Comparison of ENCODE assay signal across 7 cellular contexts in genomic region chr2:196101325-196101981, GRCh38. TPM values are rescaled to one million over a fixed set of nuclear protein-coding genes. Genes with fewer than 3 reads are reported as not detected.
DNase-seq lines count a peak whose midpoint lies in the region; ATAC-seq, FAIRE-seq and TF ChIP-seq lines count a peak whose summit lies in the region.

No MANE protein-coding gene starts in this region.

- ATAC-seq in GM19023 (IDR thresholded peaks at IDR 0.05; ENCODE audit: unreplicated experiment) (peak; percentile 99), HG02610 (IDR thresholded peaks at IDR 0.05; ENCODE audit: unreplicated experiment) (peak; percentile 98), foreskin keratinocyte (peak; percentile 54), thoracic aorta (ENCODE audit: insufficient number of reproducible peaks, low FRiP score, low read depth) (peak; percentile 69)

- no peak overlapping the region for H3K27ac ChIP-seq in OCI-LY7 (ENCODE audit: low read depth, low read length, poor library complexity, severe bottlenecking)
- H3K27ac ChIP-seq in foreskin keratinocyte: no peak overlapping the region
- H3K27ac ChIP-seq in thoracic aorta: no peak overlapping the region

- FAIRE-seq in RCC 7860 (lab: Jason Lieb, UNC): no peak

- H3K4me1 ChIP-seq in OCI-LY7 (ENCODE audit: insufficient read depth, low read length, poor library complexity, severe bottlenecking) (peaks cover 31% of the 10 kb centered on the region), foreskin keratinocyte (no peaks in the 10 kb centered on the region), thoracic aorta (ENCODE audit: control insufficient read depth in 1 of 2, low read depth in 2 of 2) (peaks cover 0 to 3% of the 10 kb centered on the region in 2 donors)

- H2AFZ ChIP-seq in OCI-LY7 (ENCODE audit: low read length): peak overlapping the region; percentile 8; the same call in 1 of the 2 replicates

- H3K27me3 ChIP-seq in foreskin keratinocyte: no peaks in the 10 kb centered on the region
- no peaks in the 10 kb centered on the region for H3K27me3 ChIP-seq in thoracic aorta (replicated peaks; ENCODE audit: insufficient read depth)

- DNase-seq in OCI-LY7 (ENCODE audit: low spot score): peak; percentile 43
- no peak for DNase-seq in foreskin keratinocyte
- DNase-seq in thoracic aorta (ENCODE audit: low spot score): no peak
- DNase-seq in RCC 7860 (ENCODE audit: low spot score): no peak
- no peak for DNase-seq in NCI-H2196 (lab: John Stamatoyannopoulos, UW; ENCODE audit: unreplicated experiment)

- no peak for TF ChIP-seq CTCF in OCI-LY7 (conservative IDR thresholded peaks at IDR 0.05; ENCODE audit: low read length)
- TF ChIP-seq CTCF in foreskin keratinocyte (conservative IDR thresholded peaks at IDR 0.05): no peak
- TF ChIP-seq CTCF in thoracic aorta (IDR thresholded peaks at IDR 0.05): no peak

- POLR2A ChIA-PET in OCI-LY7 (lab: Charles Lee): interaction anchor here (0.8 to 1.3 kb wide), 2 partner anchors 16 to 24 kb away, joined by 3 to 5 read pairs; no protein-coding TSS in a partner anchor

- CTCF ChIA-PET in OCI-LY7 (lab: Charles Lee; ENCODE audit: unreplicated experiment): no interaction called here

- H3K79me2 ChIP-seq in OCI-LY7 (ENCODE audit: insufficient read depth, low read depth, low read length): no peaks in the 10 kb centered on the region

- H4K20me1 ChIP-seq in OCI-LY7 (ENCODE audit: insufficient read depth, low read length): no peaks in the 10 kb centered on the region

- no TSS peak for BruUV-seq in OCI-LY7 (replicated peaks; lab: Mats Ljungman, UMichigan)

- H3K36me3 ChIP-seq in OCI-LY7 (ENCODE audit: insufficient read depth, low read length): no peaks in the 10 kb centered on the region
- H3K36me3 ChIP-seq in thoracic aorta: no peaks in the 10 kb centered on the region

- intact Hi-C loops in OCI-LY7 (cut with micrococcal nuclease; ENCODE audit: unreplicated experiment): no loop called here

- H3K4me3 ChIP-seq in OCI-LY7 (ENCODE audit: low read depth, low read length, poor library complexity, severe bottlenecking): no peak overlapping the region
- H3K4me3 ChIP-seq in thoracic aorta: no peak overlapping the region

- no peaks in the 10 kb centered on the region for H3K9me3 ChIP-seq in OCI-LY7 (ENCODE audit: low read length)
- no peaks in the 10 kb centered on the region for H3K9me3 ChIP-seq in thoracic aorta

- no peaks in the 10 kb centered on the region for H3K9me2 ChIP-seq in OCI-LY7 (ENCODE audit: insufficient read depth, low read length)

- peak overlapping the region; percentile 25; the same call in 1 of the 2 replicates for H3K4me2 ChIP-seq in OCI-LY7 (ENCODE audit: low read length)

RNA-seq across cellular contexts. Expression of gene DNAH7, which starts 32.8 kb away (rescaled TPM):
- total RNA-seq in OCI-LY7 (2014; rRNA removed; shearing (Covaris generic)): not detected in 2 replicates
- total RNA-seq in OCI-LY7 (2022) (not detected in 2 replicates), foreskin keratinocyte (0.07 and 0.31 TPM in 2 replicates), thoracic aorta (1 to 10 TPM in 1 of 2 donors, under 1 TPM in 1; 0.68 to 2.0 TPM)
- 0.06 and 0.08 TPM in 2 replicates for polyA plus RNA-seq in foreskin keratinocyte
